In the genomic region with DNA sequence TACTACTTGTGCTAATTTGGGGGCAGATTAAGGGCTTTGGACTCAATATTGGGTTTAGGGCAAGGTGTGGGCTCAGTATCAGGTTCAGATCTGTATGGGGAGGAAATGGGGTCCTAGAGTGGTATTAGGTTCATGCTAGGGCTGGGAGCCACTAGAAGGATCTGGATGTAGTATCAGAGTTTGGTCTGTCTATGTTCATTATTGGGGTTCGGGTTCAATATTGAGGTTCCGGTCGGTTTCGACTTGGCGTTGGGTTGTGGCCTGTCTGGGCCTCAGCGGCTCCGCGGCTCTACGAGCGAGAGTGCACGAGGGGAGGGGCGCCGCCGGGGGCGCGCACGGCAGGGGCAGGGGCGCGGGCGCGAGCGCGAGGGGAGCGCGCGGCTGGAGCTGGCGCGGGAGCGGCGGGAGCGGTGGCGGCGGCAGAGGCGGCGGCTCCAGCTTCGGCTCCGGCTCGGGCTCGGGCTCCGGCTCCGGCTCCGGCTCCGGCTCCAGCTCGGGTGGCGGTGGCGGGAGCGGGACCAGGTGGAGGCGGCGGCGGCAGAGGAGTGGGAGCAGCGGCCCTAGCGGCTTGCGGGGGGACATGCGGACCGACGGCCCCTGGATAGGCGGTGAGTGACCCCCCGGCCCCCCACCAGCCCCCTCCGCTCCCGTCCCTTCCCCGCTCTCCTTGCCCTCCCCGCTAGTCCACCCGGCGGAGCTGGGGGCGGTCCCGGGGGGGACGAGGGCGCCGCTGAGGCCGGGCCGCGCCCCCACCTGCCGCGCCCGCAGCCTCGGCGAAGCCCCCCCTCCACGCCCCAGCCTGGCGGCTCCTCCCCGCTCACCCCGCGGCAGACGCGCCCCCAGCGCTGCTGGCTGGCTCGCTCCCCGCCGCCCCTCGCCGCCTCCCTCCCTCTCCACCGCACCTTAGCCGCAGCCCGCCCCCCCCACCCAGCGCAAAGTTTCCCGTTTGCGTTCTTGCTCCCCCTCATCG, we compare ENCODE assay signal across 8 cellular contexts. TPM values are rescaled to one million over a fixed set of nuclear protein-coding genes. Genes with fewer than 3 reads are reported as not detected.
DNase-seq lines count a peak whose midpoint lies in the region; ATAC-seq, FAIRE-seq and TF ChIP-seq lines count a peak whose summit lies in the region.

A gene (plus strand): TSS at position 401 of the 970 bp plus-strand sequence. CDS start 14,193 bp downstream, outside the sequence.

- POLR2A ChIA-PET in OCI-LY7 (lab: Charles Lee): no interaction called here

- no TSS peak for BruUV-seq in OCI-LY7 (replicated peaks; lab: Mats Ljungman, UMichigan)

- H3K9me3 ChIP-seq in OCI-LY7 (ENCODE audit: low read length) (no peaks in the 10 kb centered on the region), left ventricle myocardium inferior (replicated peaks) (no peaks in the 10 kb centered on the region), pancreas (no peaks in the 10 kb centered on the region)

- H3K4me1 ChIP-seq in OCI-LY7 (ENCODE audit: insufficient read depth, low read length, poor library complexity, severe bottlenecking): peaks cover 3% of the 10 kb centered on the region
- H3K4me1 ChIP-seq in left ventricle myocardium inferior: peaks cover 15% of the 10 kb centered on the region
- H3K4me1 ChIP-seq in pancreas: peaks cover 6 to 25% (median 9%) of the 10 kb centered on the region in 3 donors

- no peaks in the 10 kb centered on the region for H4K20me1 ChIP-seq in OCI-LY7 (ENCODE audit: insufficient read depth, low read length)

- H3K79me2 ChIP-seq in OCI-LY7 (ENCODE audit: insufficient read depth, low read depth, low read length): no peaks in the 10 kb centered on the region

- H3K36me3 ChIP-seq in H7 (replicated peaks; ENCODE audit: control insufficient read depth, insufficient read depth, low read length): 0 out of 2 replicates have a peak, but pooled peaks cover 1% of the 10 kb centered on the region
- no peaks in the 10 kb centered on the region for H3K36me3 ChIP-seq in OCI-LY7 (ENCODE audit: insufficient read depth, low read length)
- H3K36me3 ChIP-seq in left ventricle myocardium inferior: no peaks in the 10 kb centered on the region
- H3K36me3 ChIP-seq in pancreas: no peaks in the 10 kb centered on the region

- ATAC-seq in pancreas (peak; percentile 72 to 86 (median 77)), GM18868 (IDR thresholded peaks at IDR 0.05; ENCODE audit: unreplicated experiment) (no peak), HG02938 (IDR thresholded peaks at IDR 0.05; ENCODE audit: unreplicated experiment) (no peak)

- H3K27ac ChIP-seq in OCI-LY7 (ENCODE audit: low read depth, low read length, poor library complexity, severe bottlenecking) (no peak within 1 kb of the TSS), left ventricle myocardium inferior (replicated peaks) (no peak within 1 kb of the TSS), pancreas (peak within 1 kb of the TSS; percentile 65 to 86 (median 75))

- 1% methylated on average over 63 to 96 of the region's 97 CpGs for WGBS in pancreas, 2 donors

- intact Hi-C loops in OCI-LY7 (cut with micrococcal nuclease; ENCODE audit: unreplicated experiment): no loop called here
- intact Hi-C loops in left ventricle myocardium inferior (cut with micrococcal nuclease): no loop called here
- intact Hi-C loops in pancreas (cut with DNase I): no loop called here

- no peak for FAIRE-seq in pancreas (lab: Jason Lieb, UNC)

- CTCF ChIA-PET in OCI-LY7 (lab: Charles Lee; ENCODE audit: unreplicated experiment): no interaction called here

- peak within 1 kb of the TSS; percentile 88 for H3K4me3 ChIP-seq in H7 (ENCODE audit: insufficient read depth, low read depth, low read length)
- H3K4me3 ChIP-seq in OCI-LY7 (ENCODE audit: low read depth, low read length, poor library complexity, severe bottlenecking): peak within 1 kb of the TSS; percentile 33
- H3K4me3 ChIP-seq in left ventricle myocardium inferior: peak within 1 kb of the TSS; percentile 73
- H3K4me3 ChIP-seq in pancreas: peak within 1 kb of the TSS; percentile 55 to 75 (median 71)

- peak within 1 kb of the TSS; percentile 61; the same call in 1 of the 2 replicates for H3K4me2 ChIP-seq in OCI-LY7 (ENCODE audit: low read length)

- peak; percentile 67 for DNase-seq in AG08395 (ENCODE audit: low spot score)
- peak; percentile 97 for DNase-seq in H7
- peak; percentile 23 for DNase-seq in OCI-LY7 (ENCODE audit: low spot score)
- peak in 52 of 58 donors; percentile 26 to 81 (median 60) for DNase-seq in anterior cingulate cortex (lab: John Stamatoyannopoulos, UW)
- DNase-seq in left ventricle myocardium inferior: peak; percentile 49
- DNase-seq in pancreas: peak; percentile 70 to 90 (median 80)

- TF ChIP-seq CTCF in OCI-LY7 (conservative IDR thresholded peaks at IDR 0.05; ENCODE audit: low read length): no peak
- TF ChIP-seq CTCF in left ventricle myocardium inferior (IDR thresholded peaks at IDR 0.05; ENCODE audit: borderline replicate concordance): no peak
- TF ChIP-seq CTCF in pancreas (IDR thresholded peaks at IDR 0.05): no peak

- peaks cover 3% of the 10 kb centered on the region; the same call in 1 of the 2 replicates for H3K27me3 ChIP-seq in H7 (ENCODE audit: control insufficient read depth, insufficient read depth, low read length)
- H3K27me3 ChIP-seq in left ventricle myocardium inferior (ENCODE audit: low read depth): peaks cover 39% of the 10 kb centered on the region
- H3K27me3 ChIP-seq in pancreas: no peaks in the 10 kb centered on the region

- no peak within 1 kb of the TSS for H2AFZ ChIP-seq in OCI-LY7 (ENCODE audit: low read length)

- no peaks in the 10 kb centered on the region for H3K9me2 ChIP-seq in OCI-LY7 (ENCODE audit: insufficient read depth, low read length)

RNA-seq across cellular contexts. Expression of the gene that starts here (rescaled TPM):
- total RNA-seq in H7 (2014; rRNA removed; shearing (Covaris generic)): 64.1 and 79.8 TPM in 2 replicates
- 0.06 TPM in 1 of 2 replicates, not detected in the other for total RNA-seq in OCI-LY7 (2014; rRNA removed; shearing (Covaris generic))
- total RNA-seq in OCI-LY7 (2022) (0.48 and 0.57 TPM in 2 replicates), left ventricle myocardium inferior (2.9 TPM), pancreas (100 to 1,000 TPM in 5 of 6 donors, 10 to 100 TPM in 1; 89.2 to 210 (median 131) TPM)
- polyA plus RNA-seq in pancreas: 10 to 100 TPM; 42.9 to 44.6 TPM

Comparison
In these comparisons a context has a peak if more than half of its experiments do, and no peak if none do; other contexts are left out.
1. RNA of the gene that starts here (total RNA-seq): 89.2 to 210 TPM in pancreas and 64.1 to 79.8 TPM in H7; 2.9 TPM in left ventricle myocardium inferior (single experiment) and 0.06 to 0.57 TPM in OCI-LY7; every median in the first group is over 10 times any median in the second.
2. Peak in DNase-seq, H3K4me3 ChIP-seq and H3K4me2 ChIP-seq in OCI-LY7; RNA of the gene not detected or under 1 TPM.
3. DNase-seq: peak in every context shown above with its lines; median percentile 97 in H7; 80 in pancreas; 67 in AG08395; 60 in anterior cingulate cortex; 49 in left ventricle myocardium inferior; 23 in OCI-LY7.
4. H3K4me3 ChIP-seq: peak in every context shown above with its lines; median percentile 88 in H7; 73 in left ventricle myocardium inferior; 71 in pancreas; 33 in OCI-LY7.
5. H3K27ac ChIP-seq: peak in pancreas (4 of 4); none in OCI-LY7 (single experiment) and left ventricle myocardium inferior (single experiment).
6. ATAC-seq: peak in pancreas (4 of 4); none in GM18868 (single experiment) and HG02938 (single experiment).